In the genomic region with DNA sequence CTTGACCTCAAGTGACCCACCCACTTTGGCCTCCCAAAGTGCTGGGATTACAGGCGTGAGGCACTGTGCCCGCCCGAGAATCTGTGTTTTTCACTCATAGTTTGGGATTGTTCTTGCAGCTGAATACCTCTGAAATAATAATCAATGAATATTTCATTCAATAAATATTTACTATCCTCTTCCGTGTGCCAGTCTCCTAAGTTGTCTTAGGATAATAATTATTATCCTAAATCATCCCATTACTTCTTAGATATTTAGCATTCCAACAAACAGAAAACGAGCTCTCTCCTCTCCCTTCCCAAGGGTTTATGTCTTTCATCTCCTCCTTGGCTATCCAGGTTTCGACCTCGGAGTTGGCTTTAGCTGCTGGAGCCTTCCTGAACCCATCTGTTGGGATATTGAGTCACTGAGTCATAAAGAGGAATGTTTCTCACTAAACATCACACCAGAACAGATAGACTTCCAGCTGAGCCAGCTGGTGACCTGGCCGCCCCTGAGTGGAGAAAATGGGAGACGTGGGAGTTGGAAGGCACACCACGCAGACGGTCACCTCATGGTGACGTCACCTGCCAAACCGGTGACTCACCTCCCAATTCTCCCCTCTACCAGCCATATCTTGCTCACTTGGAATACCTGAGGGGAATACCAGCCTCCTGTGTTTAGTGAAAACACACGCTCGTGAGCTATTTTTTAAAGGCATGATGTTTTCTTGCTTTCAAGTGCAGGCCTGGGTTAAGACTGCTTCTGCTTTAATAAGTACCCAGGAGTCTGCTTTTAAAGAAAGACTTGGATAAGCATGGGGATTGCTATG, we compare ENCODE assay signal across 9 cellular contexts. TPM values are rescaled to one million over a fixed set of nuclear protein-coding genes. Genes with fewer than 3 reads are reported as not detected.
DNase-seq lines count a peak whose midpoint lies in the region; ATAC-seq and TF ChIP-seq lines count a peak whose summit lies in the region.
"Had no signal": no experiment of that assay in that cellular context is flagged by ENCODE, and none has a peak within 500 bp of the region (broad histone marks: within the 10 kb centered on the region; RNA-seq: fewer than 3 reads in every experiment).

No MANE protein-coding gene starts in this region.

- POLR2A ChIA-PET in WTC11 (lab: Charles Lee), result interaction anchor here (0.9 kb wide), 1 partner anchor 11 kb away, joined by 6 read pairs; no protein-coding TSS in a partner anchor

- H3K4me3 Mint-ChIP-seq in T-helper 1 cell treated with Interleukin-12 subunit alpha and Interleukin-12 subunit beta and Interleukin-4 antibody, amounts not matched to agents 30 μg/mL and 1 μg/mL, for 36 hours, result no peak overlapping the region
- no peak overlapping the region for H3K4me3 Mint-ChIP-seq in WTC11
- no peak overlapping the region for H3K4me3 Mint-ChIP-seq in stimulated activated memory B cell treated with anti-CD40 and anti-IgM and Interleukin-4, amounts not matched to agents 10 μg/mL and 1 μg/mL and 100 μg/mL, for 72 hours

- no peaks in the 10 kb centered on the region for H3K36me3 Mint-ChIP-seq in T-helper 1 cell treated with Interleukin-12 subunit alpha and Interleukin-12 subunit beta and Interleukin-4 antibody, amounts not matched to agents 30 μg/mL and 1 μg/mL, for 36 hours (ENCODE audit: low read depth)
- no peaks in the 10 kb centered on the region for H3K36me3 Mint-ChIP-seq in WTC11
- no peaks in the 10 kb centered on the region for H3K36me3 Mint-ChIP-seq in stimulated activated memory B cell treated with anti-CD40 and anti-IgM and Interleukin-4, amounts not matched to agents 10 μg/mL and 1 μg/mL and 100 μg/mL, for 72 hours

- TF ChIP-seq CTCF in WTC11 (IDR thresholded peaks at IDR 0.05), result no peak
- TF ChIP-seq CTCF in left ventricle myocardium inferior (IDR thresholded peaks at IDR 0.05; ENCODE audit: borderline replicate concordance), result no peak

- no peaks in the 10 kb centered on the region for H3K27me3 ChIP-seq in left ventricle myocardium inferior (ENCODE audit: low read depth)
- H3K27me3 ChIP-seq: BLaER1 had no signal

- H3K4me1 Mint-ChIP-seq in T-helper 1 cell treated with Interleukin-12 subunit alpha and Interleukin-12 subunit beta and Interleukin-4 antibody, amounts not matched to agents 30 μg/mL and 1 μg/mL, for 36 hours (ENCODE audit: low read depth), result peaks cover 68% of the 10 kb centered on the region
- H3K4me1 Mint-ChIP-seq in WTC11, result peaks cover 8% of the 10 kb centered on the region
- peaks cover 63% of the 10 kb centered on the region for H3K4me1 Mint-ChIP-seq in stimulated activated memory B cell treated with anti-CD40 and anti-IgM and Interleukin-4, amounts not matched to agents 10 μg/mL and 1 μg/mL and 100 μg/mL, for 72 hours

- intact Hi-C loops in left ventricle myocardium inferior (cut with micrococcal nuclease), result no loop called here

- peaks cover 21% of the 10 kb centered on the region for H3K4me1 ChIP-seq in left ventricle myocardium inferior

- H3K9me3 ChIP-seq in left ventricle myocardium inferior (replicated peaks), result no peaks in the 10 kb centered on the region
- H3K9me3 ChIP-seq: BLaER1 had no signal

- H3K36me3 ChIP-seq in left ventricle myocardium inferior, result no peaks in the 10 kb centered on the region
- H3K36me3 ChIP-seq: BLaER1 had no signal

- no peaks in the 10 kb centered on the region for H3K27me3 Mint-ChIP-seq in T-helper 1 cell treated with Interleukin-12 subunit alpha and Interleukin-12 subunit beta and Interleukin-4 antibody, amounts not matched to agents 30 μg/mL and 1 μg/mL, for 36 hours (ENCODE audit: low read depth)
- no peaks in the 10 kb centered on the region; the same call in none of the 2 replicates for H3K27me3 Mint-ChIP-seq in WTC11 (ENCODE audit: low read depth)
- no peaks in the 10 kb centered on the region for H3K27me3 Mint-ChIP-seq in stimulated activated memory B cell treated with anti-CD40 and anti-IgM and Interleukin-4, amounts not matched to agents 10 μg/mL and 1 μg/mL and 100 μg/mL, for 72 hours

- H3K27ac Mint-ChIP-seq in T-helper 1 cell treated with Interleukin-12 subunit alpha and Interleukin-12 subunit beta and Interleukin-4 antibody, amounts not matched to agents 30 μg/mL and 1 μg/mL, for 36 hours, result peak overlapping the region; percentile 21
- H3K27ac Mint-ChIP-seq in WTC11, result peak overlapping the region; percentile 8; the same call in 1 of the 2 replicates
- peak overlapping the region; percentile 85 for H3K27ac Mint-ChIP-seq in stimulated activated memory B cell treated with anti-CD40 and anti-IgM and Interleukin-4, amounts not matched to agents 10 μg/mL and 1 μg/mL and 100 μg/mL, for 72 hours

- H3K27ac ChIP-seq in left ventricle myocardium inferior (replicated peaks), result peak overlapping the region; percentile 42
- H3K27ac ChIP-seq: BLaER1 had no signal

- ATAC-seq in WTC11, result no peak
- no peak for ATAC-seq in stimulated activated memory B cell treated with anti-CD40 and anti-IgM and Interleukin-4, amounts not matched to agents 10 μg/mL and 1 μg/mL and 100 μg/mL, for 72 hours
- no peak for ATAC-seq in GM21825 (IDR thresholded peaks at IDR 0.05; ENCODE audit: unreplicated experiment)
- no peak for ATAC-seq in HG02798 (IDR thresholded peaks at IDR 0.05; ENCODE audit: poor library complexity, unreplicated experiment)

- CTCF ChIA-PET in WTC11 (lab: Charles Lee), result interaction anchor here (0.6 to 3.0 kb wide), 3 partner anchors 24 to 47 kb away, joined by 5 to 15 read pairs (median 7); no protein-coding TSS in a partner anchor

- DNase-seq in T-helper 1 cell (no peak), WTC11 (ENCODE audit: low spot score) (no peak), left ventricle myocardium inferior (no peak), NCI-H128 (lab: John Stamatoyannopoulos, UW; ENCODE audit: unreplicated experiment) (no peak)

- no peaks in the 10 kb centered on the region for H3K9me3 Mint-ChIP-seq in T-helper 1 cell treated with Interleukin-12 subunit alpha and Interleukin-12 subunit beta and Interleukin-4 antibody, amounts not matched to agents 30 μg/mL and 1 μg/mL, for 36 hours
- H3K9me3 Mint-ChIP-seq in WTC11, result no peaks in the 10 kb centered on the region
- H3K9me3 Mint-ChIP-seq in stimulated activated memory B cell treated with anti-CD40 and anti-IgM and Interleukin-4, amounts not matched to agents 10 μg/mL and 1 μg/mL and 100 μg/mL, for 72 hours, result no peaks in the 10 kb centered on the region

- no peak overlapping the region for H3K4me3 ChIP-seq in left ventricle myocardium inferior
- H3K4me3 ChIP-seq: BLaER1 had no signal

TF ChIP-seq in WTC11, 78 proteins besides CTCF, POLR2A, EP300 and RAD21:
- no peak for TF ChIP-seq ZNF396 (CRISPR knock-in tag; IDR thresholded peaks at IDR 0.05; ENCODE audit: borderline replicate concordance)
- TF ChIP-seq TEAD1 (CRISPR knock-in tag; IDR thresholded peaks at IDR 0.05), result no peak
- TF ChIP-seq, protein P1, sequence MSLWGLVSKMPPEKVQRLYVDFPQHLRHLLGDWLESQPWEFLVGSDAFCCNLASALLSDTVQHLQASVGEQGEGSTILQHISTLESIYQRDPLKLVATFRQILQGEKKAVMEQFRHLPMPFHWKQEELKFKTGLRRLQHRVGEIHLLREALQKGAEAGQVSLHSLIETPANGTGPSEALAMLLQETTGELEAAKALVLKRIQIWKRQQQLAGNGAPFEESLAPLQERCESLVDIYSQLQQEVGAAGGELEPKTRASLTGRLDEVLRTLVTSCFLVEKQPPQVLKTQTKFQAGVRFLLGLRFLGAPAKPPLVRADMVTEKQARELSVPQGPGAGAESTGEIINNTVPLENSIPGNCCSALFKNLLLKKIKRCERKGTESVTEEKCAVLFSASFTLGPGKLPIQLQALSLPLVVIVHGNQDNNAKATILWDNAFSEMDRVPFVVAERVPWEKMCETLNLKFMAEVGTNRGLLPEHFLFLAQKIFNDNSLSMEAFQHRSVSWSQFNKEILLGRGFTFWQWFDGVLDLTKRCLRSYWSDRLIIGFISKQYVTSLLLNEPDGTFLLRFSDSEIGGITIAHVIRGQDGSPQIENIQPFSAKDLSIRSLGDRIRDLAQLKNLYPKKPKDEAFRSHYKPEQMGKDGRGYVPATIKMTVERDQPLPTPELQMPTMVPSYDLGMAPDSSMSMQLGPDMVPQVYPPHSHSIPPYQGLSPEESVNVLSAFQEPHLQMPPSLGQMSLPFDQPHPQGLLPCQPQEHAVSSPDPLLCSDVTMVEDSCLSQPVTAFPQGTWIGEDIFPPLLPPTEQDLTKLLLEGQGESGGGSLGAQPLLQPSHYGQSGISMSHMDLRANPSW (CRISPR knock-in tag; conservative IDR thresholded peaks at IDR 0.05; ENCODE audit: low read depth), result no peak
- no peak for TF ChIP-seq ZNF423 (CRISPR knock-in tag; IDR thresholded peaks at IDR 0.05)
- TF ChIP-seq, protein P2, sequence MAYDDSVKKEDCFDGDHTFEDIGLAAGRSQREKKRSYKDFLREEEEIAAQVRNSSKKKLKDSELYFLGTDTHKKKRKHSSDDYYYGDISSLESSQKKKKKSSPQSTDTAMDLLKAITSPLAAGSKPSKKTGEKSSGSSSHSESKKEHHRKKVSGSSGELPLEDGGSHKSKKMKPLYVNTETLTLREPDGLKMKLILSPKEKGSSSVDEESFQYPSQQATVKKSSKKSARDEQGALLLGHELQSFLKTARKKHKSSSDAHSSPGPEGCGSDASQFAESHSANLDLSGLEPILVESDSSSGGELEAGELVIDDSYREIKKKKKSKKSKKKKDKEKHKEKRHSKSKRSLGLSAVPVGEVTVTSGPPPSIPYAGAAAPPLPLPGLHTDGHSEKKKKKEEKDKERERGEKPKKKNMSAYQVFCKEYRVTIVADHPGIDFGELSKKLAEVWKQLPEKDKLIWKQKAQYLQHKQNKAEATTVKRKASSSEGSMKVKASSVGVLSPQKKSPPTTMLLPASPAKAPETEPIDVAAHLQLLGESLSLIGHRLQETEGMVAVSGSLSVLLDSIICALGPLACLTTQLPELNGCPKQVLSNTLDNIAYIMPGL (CRISPR knock-in tag; IDR thresholded peaks at IDR 0.05), result no peak
- TF ChIP-seq, protein P3, sequence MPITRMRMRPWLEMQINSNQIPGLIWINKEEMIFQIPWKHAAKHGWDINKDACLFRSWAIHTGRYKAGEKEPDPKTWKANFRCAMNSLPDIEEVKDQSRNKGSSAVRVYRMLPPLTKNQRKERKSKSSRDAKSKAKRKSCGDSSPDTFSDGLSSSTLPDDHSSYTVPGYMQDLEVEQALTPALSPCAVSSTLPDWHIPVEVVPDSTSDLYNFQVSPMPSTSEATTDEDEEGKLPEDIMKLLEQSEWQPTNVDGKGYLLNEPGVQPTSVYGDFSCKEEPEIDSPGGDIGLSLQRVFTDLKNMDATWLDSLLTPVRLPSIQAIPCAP (CRISPR knock-in tag; IDR thresholded peaks at IDR 0.05), result no peak
- TF ChIP-seq, protein P4, sequence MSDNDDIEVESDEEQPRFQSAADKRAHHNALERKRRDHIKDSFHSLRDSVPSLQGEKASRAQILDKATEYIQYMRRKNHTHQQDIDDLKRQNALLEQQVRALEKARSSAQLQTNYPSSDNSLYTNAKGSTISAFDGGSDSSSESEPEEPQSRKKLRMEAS (CRISPR knock-in tag; IDR thresholded peaks at IDR 0.05), result no peak
- 0 out of 2 replicates have a peak, but pooled peaks have one; percentile 10 for TF ChIP-seq GABPB1 (CRISPR knock-in tag; IDR thresholded peaks at IDR 0.05)
TF ChIP-seq in WTC11: peak in this region for 1.

RNA-seq across cellular contexts. Expression of a gene that starts 43.9 kb away (rescaled TPM):
- 5.7 to 9.1 TPM (median 7.5 TPM) in 3 replicates for total RNA-seq in WTC11 (2021)
- total RNA-seq in left ventricle myocardium inferior, result 33.9 TPM

Comparison
In these comparisons a context has a peak if more than half of its experiments do, and no peak if none do; other contexts are left out.
1. H3K27ac Mint-ChIP-seq: peak in every context shown above with its lines; median percentile 85 in stimulated activated memory B cell treated with anti-CD40 and anti-IgM and Interleukin-4, amounts not matched to agents 10 μg/mL and 1 μg/mL and 100 μg/mL, for 72 hours; 21 in T-helper 1 cell treated with Interleukin-12 subunit alpha and Interleukin-12 subunit beta and Interleukin-4 antibody, amounts not matched to agents 30 μg/mL and 1 μg/mL, for 36 hours; 8 in WTC11.